ENCODE assay signal across 23 cellular contexts in the genomic region with DNA sequence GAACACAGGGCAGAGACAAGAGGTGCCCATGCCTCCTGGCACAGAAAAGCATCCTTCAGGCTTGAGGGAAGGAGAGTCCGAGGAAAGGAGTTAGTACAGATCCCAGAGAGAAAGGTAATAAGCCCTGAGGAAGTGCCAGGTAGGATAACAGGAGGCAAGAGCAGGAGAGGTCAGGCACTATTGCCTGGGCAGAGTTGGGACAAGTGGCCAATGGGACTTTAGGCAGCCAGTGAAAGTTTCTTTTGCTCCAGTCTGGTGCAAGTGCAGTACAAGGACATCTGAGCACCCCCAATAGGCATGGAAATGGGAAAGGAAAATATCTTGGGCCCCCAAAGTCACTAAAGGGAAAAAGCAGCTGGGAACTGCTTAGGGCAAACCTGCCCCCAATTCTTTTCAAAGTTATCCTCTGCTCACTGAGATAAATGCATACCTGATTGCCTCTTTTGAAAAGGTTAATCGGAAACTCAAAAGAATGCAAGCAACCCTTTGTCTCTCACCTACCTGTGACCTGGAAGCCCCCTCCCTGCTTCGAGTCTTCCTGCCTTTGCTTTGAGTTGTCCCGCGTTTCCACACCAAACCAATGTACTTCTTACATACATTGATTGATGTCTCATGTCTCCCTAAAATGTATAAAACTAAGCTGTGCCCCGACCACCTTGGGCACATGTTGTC.
"Had no signal": no experiment of that assay in that cellular context is flagged by ENCODE, and none has a peak within 500 bp of the region (broad histone marks: within the 10 kb centered on the region; RNA-seq: fewer than 3 reads in every experiment).

No MANE protein-coding gene starts in this region.

- H3K9me3 Mint-ChIP-seq: activated CD4-positive, alpha-beta memory T cell treated with anti-CD3 and anti-CD28 coated beads, Interleukin-2, amount 10 ng/mL, durations not matched to agents 7 days and 5 days; activated naive CD4-positive, alpha-beta T cell treated with anti-CD3 and anti-CD28 coated beads for 36 hours; activated naive CD8-positive, alpha-beta T cell treated with anti-CD3 and anti-CD28 coated beads, Interleukin-2, amount 10 ng/mL, durations not matched to agents 7 days and 5 days; activated T-cell treated with anti-CD3 and anti-CD28 coated beads, Interleukin-2, amount 50 U/mL, for 72 hours; central memory CD8-positive, alpha-beta T cell; memory B cell; naive B cell; stimulated activated naive CD8-positive, alpha-beta T cell treated with anti-CD3 and anti-CD28 coated beads, Interleukin-15, Interleukin-2, amounts not matched to agents 100 ng/mL and 50 ng/mL, for 24 hours had no signal

- H3K36me3 ChIP-seq: breast epithelium, esophagus muscularis mucosa, right lobe of liver, thyroid gland had no signal

- H3K4me1 ChIP-seq: breast epithelium, esophagus muscularis mucosa, right lobe of liver, thyroid gland had no signal

- H3K36me3 Mint-ChIP-seq: activated naive CD8-positive, alpha-beta T cell treated with anti-CD3 and anti-CD28 coated beads, Interleukin-2, amount 10 ng/mL, durations not matched to agents 7 days and 5 days; memory B cell; naive B cell had no signal

- H3K4me3 ChIP-seq: breast epithelium, esophagus muscularis mucosa, right lobe of liver, skin epidermis, thyroid gland had no signal

- H3K9me3 ChIP-seq: breast epithelium, esophagus muscularis mucosa, right lobe of liver, thyroid gland had no signal

- H3K27me3 ChIP-seq: breast epithelium, right lobe of liver, thyroid gland had no signal

- H3K4me3 Mint-ChIP-seq: activated CD4-positive, alpha-beta memory T cell treated with anti-CD3 and anti-CD28 coated beads, Interleukin-2, amount 10 ng/mL, durations not matched to agents 7 days and 5 days; activated naive CD4-positive, alpha-beta T cell treated with anti-CD3 and anti-CD28 coated beads for 36 hours; activated naive CD8-positive, alpha-beta T cell treated with anti-CD3 and anti-CD28 coated beads, Interleukin-2, amount 10 ng/mL, durations not matched to agents 7 days and 5 days; activated T-cell treated with anti-CD3 and anti-CD28 coated beads, Interleukin-2, amount 50 U/mL, for 72 hours; central memory CD8-positive, alpha-beta T cell; memory B cell; naive B cell; stimulated activated naive CD8-positive, alpha-beta T cell treated with anti-CD3 and anti-CD28 coated beads, Interleukin-15, Interleukin-2, amounts not matched to agents 100 ng/mL and 50 ng/mL, for 24 hours; T-helper 17 cell had no signal

- H3K27ac Mint-ChIP-seq: activated CD4-positive, alpha-beta memory T cell treated with anti-CD3 and anti-CD28 coated beads, Interleukin-2, amount 10 ng/mL, durations not matched to agents 7 days and 5 days; activated naive CD4-positive, alpha-beta T cell treated with anti-CD3 and anti-CD28 coated beads for 36 hours; activated naive CD8-positive, alpha-beta T cell treated with anti-CD3 and anti-CD28 coated beads, Interleukin-2, amount 10 ng/mL, durations not matched to agents 7 days and 5 days; activated T-cell treated with anti-CD3 and anti-CD28 coated beads, Interleukin-2, amount 50 U/mL, for 72 hours; memory B cell; naive B cell; stimulated activated naive CD8-positive, alpha-beta T cell treated with anti-CD3 and anti-CD28 coated beads, Interleukin-15, Interleukin-2, amounts not matched to agents 100 ng/mL and 50 ng/mL, for 24 hours; T-helper 17 cell had no signal

- H3K27ac ChIP-seq: breast epithelium, esophagus muscularis mucosa, right lobe of liver, skin epidermis, thyroid gland had no signal

- DNase-seq: activated CD4-positive, alpha-beta memory T cell treated with anti-CD3 and anti-CD28 coated beads, Interleukin-2, amount 10 ng/mL, durations not matched to agents 7 days and 5 days; activated CD4-positive, alpha-beta T cell treated with anti-CD3 and anti-CD28 coated beads for 4 hours; activated CD4-positive, CD25-positive, alpha-beta regulatory T cell; activated effector memory CD4-positive, alpha-beta T cell treated with Interleukin-2 at 50 U/mL for 16 hours; activated naive CD4-positive, alpha-beta T cell treated with anti-CD3 and anti-CD28 coated beads for 36 hours; activated naive CD8-positive, alpha-beta T cell treated with anti-CD3 and anti-CD28 coated beads, Interleukin-2, amount 10 ng/mL, durations not matched to agents 7 days and 5 days; activated T-cell treated with anti-CD3 and anti-CD28 coated beads, Interleukin-2, amount 50 U/mL, for 72 hours; amniotic stem cell; effector memory CD4-positive, alpha-beta T cell; hippocampal formation; naive B cell; occipital lobe; right lobe of liver; stimulated activated CD4-positive, alpha-beta T cell treated with anti-CD3 and anti-CD28 coated beads, Interleukin-1b, Interleukin-23, amount 100 ng/mL, for 48 hours; substantia nigra; T-helper 17 cell; thyroid gland had no signal

- H3K4me1 Mint-ChIP-seq: activated CD4-positive, alpha-beta memory T cell treated with anti-CD3 and anti-CD28 coated beads, Interleukin-2, amount 10 ng/mL, durations not matched to agents 7 days and 5 days; activated naive CD8-positive, alpha-beta T cell treated with anti-CD3 and anti-CD28 coated beads, Interleukin-2, amount 10 ng/mL, durations not matched to agents 7 days and 5 days; central memory CD8-positive, alpha-beta T cell; memory B cell; naive B cell; T-helper 17 cell had no signal

- ATAC-seq: activated T-cell treated with anti-CD3 and anti-CD28 coated beads, Interleukin-2, amount 50 U/mL, for 72 hours; right lobe of liver; T-helper 17 cell had no signal

- H3K27me3 Mint-ChIP-seq: stimulated activated naive CD8-positive, alpha-beta T cell treated with anti-CD3 and anti-CD28 coated beads, Interleukin-15, Interleukin-2, amounts not matched to agents 100 ng/mL and 50 ng/mL, for 24 hours had no signal
